14 cellular contexts compared by ENCODE assay signal in genomic region chr6:157681041-157681650, GRCh38.
DNase-seq lines count a peak whose midpoint lies in the region; TF ChIP-seq lines count a peak whose summit lies in the region.
"Had no signal": no experiment of that assay in that cellular context is flagged by ENCODE, and none has a peak within 500 bp of the region (broad histone marks: within the 10 kb centered on the region; RNA-seq: fewer than 3 reads in every experiment).

No MANE protein-coding gene starts in this region.

- H3K27ac ChIP-seq in endodermal cell (ENCODE audit: low read depth, low read length) (no peak overlapping the region), tibial artery (no peak overlapping the region)

- H3K4me3 Mint-ChIP-seq in endodermal cell = no peak overlapping the region
- H3K4me3 Mint-ChIP-seq: CD4-positive, alpha-beta T cell had no signal

- TF ChIP-seq CTCF in endodermal cell (conservative IDR thresholded peaks at IDR 0.05) (no peak), tibial artery (IDR thresholded peaks at IDR 0.05) (no peak)

- 86 to 93% methylated on average over 10 to 18 of the region's 18 CpGs for WGBS in endodermal cell (ENCODE audit: insufficient coverage in 1 of 2, insufficient read length in 1 of 2), 2 experiments

- H3K9me3 Mint-ChIP-seq in endodermal cell = no peaks in the 10 kb centered on the region
- H3K9me3 Mint-ChIP-seq: CD4-positive, alpha-beta T cell had no signal

- H3K27me3 ChIP-seq in endodermal cell (ENCODE audit: control insufficient read depth, insufficient read depth, low read length, poor library complexity, severe bottlenecking) (no peaks in the 10 kb centered on the region), tibial artery (no peaks in the 10 kb centered on the region)
- H3K27me3 ChIP-seq: MG63 had no signal

- H3K9me3 ChIP-seq in endodermal cell (ENCODE audit: control insufficient read depth, low read length) (no peaks in the 10 kb centered on the region), tibial artery (no peaks in the 10 kb centered on the region)
- H3K9me3 ChIP-seq: MG63 had no signal

- DNase-seq in NCI-H2171 treated with DMSO at 0.1 percent for 48 hours (lab: John Stamatoyannopoulos, UW) (peak; percentile 11), NCI-H2171 (lab: John Stamatoyannopoulos, UW) (no peak), NCI-H1092 (lab: John Stamatoyannopoulos, UW) (peak; percentile 24), NCI-H345 (lab: John Stamatoyannopoulos, UW) (peak; percentile 85), endodermal cell (peak; percentile 34), C1 segment of cervical spinal cord (lab: John Stamatoyannopoulos, UW) (no peak), tibial artery (no peak)
- DNase-seq: CD4-positive, alpha-beta T cell; COR-L47; MG63; NCI-H1048; NCI-H2029 treated with DMSO at 0.1 percent for 48 hours; NCI-H524; NCI-H82 had no signal

- intact Hi-C loops in tibial artery (cut with DNase I; ENCODE audit: low total_unique reads) = no loop called here

- H3K9ac ChIP-seq in endodermal cell (ENCODE audit: extremely low read depth, low read length, poor library complexity, severe bottlenecking) = no peak overlapping the region

- H3K36me3 ChIP-seq in endodermal cell (ENCODE audit: control insufficient read depth, insufficient read depth, low read length) (no peaks in the 10 kb centered on the region), tibial artery (no peaks in the 10 kb centered on the region)
- H3K36me3 ChIP-seq: MG63 had no signal

- H3K27ac Mint-ChIP-seq in endodermal cell = no peak overlapping the region
- H3K27ac Mint-ChIP-seq: CD4-positive, alpha-beta T cell had no signal

- no peaks in the 10 kb centered on the region for H3K36me3 Mint-ChIP-seq in endodermal cell (ENCODE audit: low read depth)

- H3K4me1 ChIP-seq in endodermal cell (ENCODE audit: control insufficient read depth, insufficient read depth, low read length) (no peaks in the 10 kb centered on the region), tibial artery (peaks cover 0 to 11% (median 0%) of the 10 kb centered on the region in 4 donors)

- H3K27me3 Mint-ChIP-seq in endodermal cell (ENCODE audit: insufficient read depth) = no peaks in the 10 kb centered on the region
- H3K27me3 Mint-ChIP-seq: CD4-positive, alpha-beta T cell had no signal

- H3K4me3 ChIP-seq in endodermal cell (ENCODE audit: low read length) (no peak overlapping the region), tibial artery (no peak overlapping the region)
- H3K4me3 ChIP-seq: MG63 had no signal

- no peaks in the 10 kb centered on the region for H3K4me1 Mint-ChIP-seq in endodermal cell

Comparison
In these comparisons a context has a peak if more than half of its experiments do, and no peak if none do; other contexts are left out.
1. DNase-seq: peak in NCI-H2171 treated with DMSO at 0.1 percent for 48 hours (single experiment), NCI-H1092 (single experiment), NCI-H345 (single experiment) and endodermal cell (single experiment); none in NCI-H2171 (single experiment), C1 segment of cervical spinal cord (0 of 14) and tibial artery (0 of 2).